ENCODE assay signal across 1 cellular context in the genomic region with DNA sequence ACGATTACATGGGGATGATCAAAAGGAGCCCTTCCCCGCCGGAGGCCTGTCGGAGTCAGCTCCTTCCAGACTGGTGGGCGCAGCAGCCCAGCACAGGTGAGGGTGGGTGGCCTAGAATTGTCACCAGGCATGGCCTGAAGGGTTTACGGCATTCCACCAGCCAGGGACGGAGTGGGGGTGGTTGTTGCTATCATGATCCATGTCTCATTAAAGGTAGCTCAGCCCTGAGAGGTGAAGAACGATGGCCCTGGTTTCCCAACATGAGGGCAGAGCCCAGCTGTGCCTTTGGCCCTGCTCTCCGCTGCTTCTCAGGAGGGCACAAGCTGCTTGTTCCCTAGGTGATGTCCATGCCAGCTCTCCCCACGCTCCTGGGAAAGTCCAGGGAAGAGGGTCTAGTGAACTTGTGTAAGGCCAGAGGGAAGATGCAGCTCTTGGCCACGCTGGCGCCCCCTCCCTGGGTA.
A peak's percentile ranks its signal among the peaks of the same experiment; 100 is the strongest.
TF ChIP-seq lines count a peak whose summit lies in the region.

No MANE protein-coding gene starts in this region.

TF ChIP-seq in GM12878, 131 proteins besides CTCF, POLR2A, EP300 and RAD21:
- peak; percentile 32; the same call in 1 of the 2 replicates for TF ChIP-seq POLR2AphosphoS5 (IDR thresholded peaks at IDR 0.05; ENCODE audit: low read length)
- peak; percentile 31; the same call in 1 of the 2 replicates for TF ChIP-seq PML (IDR thresholded peaks at IDR 0.05; ENCODE audit: low read length)
- TF ChIP-seq ZBED1 (IDR thresholded peaks at IDR 0.05; ENCODE audit: borderline replicate concordance): peak; percentile 17; the same call in 1 of the 2 replicates
- TF ChIP-seq, protein P1, sequence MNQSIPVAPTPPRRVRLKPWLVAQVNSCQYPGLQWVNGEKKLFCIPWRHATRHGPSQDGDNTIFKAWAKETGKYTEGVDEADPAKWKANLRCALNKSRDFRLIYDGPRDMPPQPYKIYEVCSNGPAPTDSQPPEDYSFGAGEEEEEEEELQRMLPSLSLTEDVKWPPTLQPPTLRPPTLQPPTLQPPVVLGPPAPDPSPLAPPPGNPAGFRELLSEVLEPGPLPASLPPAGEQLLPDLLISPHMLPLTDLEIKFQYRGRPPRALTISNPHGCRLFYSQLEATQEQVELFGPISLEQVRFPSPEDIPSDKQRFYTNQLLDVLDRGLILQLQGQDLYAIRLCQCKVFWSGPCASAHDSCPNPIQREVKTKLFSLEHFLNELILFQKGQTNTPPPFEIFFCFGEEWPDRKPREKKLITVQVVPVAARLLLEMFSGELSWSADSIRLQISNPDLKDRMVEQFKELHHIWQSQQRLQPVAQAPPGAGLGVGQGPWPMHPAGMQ (IDR thresholded peaks at IDR 0.05; ENCODE audit: borderline replicate concordance): no peak
- no peak for TF ChIP-seq BRCA1 (IDR thresholded peaks at IDR 0.05; ENCODE audit: low read depth, low read length)
- 0 out of 2 replicates have a peak, but pooled peaks have one; percentile 25 for TF ChIP-seq SMAD5 (IDR thresholded peaks at IDR 0.05; ENCODE audit: low read depth)
